7 cellular contexts compared by ENCODE assay signal in genomic region chr3:51498871-51499790, GRCh38. TPM values are rescaled to one million over a fixed set of nuclear protein-coding genes. Genes with fewer than 3 reads are reported as not detected.
A peak's percentile ranks its signal among the peaks of the same experiment; 100 is the strongest.
DNase-seq lines count a peak whose midpoint lies in the region; ATAC-seq, FAIRE-seq and TF ChIP-seq lines count a peak whose summit lies in the region.

No MANE protein-coding gene starts in this region.

- H3K4me1 ChIP-seq in body of pancreas: peaks cover 4% of the 10 kb centered on the region

- peak overlapping the region; percentile 80 to 100 (median 99) for H3K27ac ChIP-seq in body of pancreas

- no peaks in the 10 kb centered on the region for H3K9me3 ChIP-seq in body of pancreas

- peak in 2 of 3 donors; percentile 85 to 87 for TF ChIP-seq POLR2A in body of pancreas (IDR thresholded peaks at IDR 0.05)

- DNase-seq in NCI-H2081 (lab: John Stamatoyannopoulos, UW) (peak; percentile 79 to 84), body of pancreas (peak; percentile 96 to 99 (median 96)), iPS DF 4.7 (ENCODE audit: extremely low read depth, low spot score) (peak; percentile 74), sciatic nerve (ENCODE audit: low spot score) (peak; percentile 95)

- peaks cover 0 to 3% of the 10 kb centered on the region in 2 donors for H3K36me3 ChIP-seq in body of pancreas (replicated peaks in 1 of 2; ENCODE audit: insufficient read depth in 1 of 2, low read depth in 2 of 2)

- 0 to 1% methylated on average over 28 to 48 of the region's 49 CpGs for WGBS in body of pancreas, 2 donors

- peak overlapping the region; percentile 64 to 74 for H3K4me3 ChIP-seq in body of pancreas

- ATAC-seq in GM18511 (IDR thresholded peaks at IDR 0.05; ENCODE audit: unreplicated experiment) (peak; percentile 63), HG03039 (IDR thresholded peaks at IDR 0.05; ENCODE audit: unreplicated experiment) (peak; percentile 59), body of pancreas (peak; percentile 82), sciatic nerve (peak; percentile 88)

- peak; percentile 77 for FAIRE-seq in TTC549 (lab: Jason Lieb, UNC)

- intact Hi-C loops in body of pancreas (cut with DNase I) (loop anchor here (10.0 kb wide), 1 partner anchor 94 kb away; no protein-coding TSS in a partner anchor), sciatic nerve (cut with DNase I) (no loop called here)

- no peaks in the 10 kb centered on the region for H3K27me3 ChIP-seq in body of pancreas

- TF ChIP-seq CTCF in body of pancreas (IDR thresholded peaks at IDR 0.05): no peak

RNA-seq across cellular contexts. Expression of gene DCAF1, which starts 0.7 kb away (rescaled TPM):
- total RNA-seq in body of pancreas (1 to 10 TPM; 7.5 to 9.6 TPM), sciatic nerve (19.8 TPM)

RNA-seq across cellular contexts. Expression of gene RAD54L2, which starts 39.4 kb away (rescaled TPM):
- total RNA-seq in body of pancreas (10 to 100 TPM; 15.8 to 25.7 TPM), sciatic nerve (30.3 TPM)

Comparison
In these comparisons a context has a peak if more than half of its experiments do, and no peak if none do; other contexts are left out.
1. Peak in every context shown above with its lines: DNase-seq, ATAC-seq, H3K4me3 ChIP-seq and H3K27ac ChIP-seq.